In the genomic region with DNA sequence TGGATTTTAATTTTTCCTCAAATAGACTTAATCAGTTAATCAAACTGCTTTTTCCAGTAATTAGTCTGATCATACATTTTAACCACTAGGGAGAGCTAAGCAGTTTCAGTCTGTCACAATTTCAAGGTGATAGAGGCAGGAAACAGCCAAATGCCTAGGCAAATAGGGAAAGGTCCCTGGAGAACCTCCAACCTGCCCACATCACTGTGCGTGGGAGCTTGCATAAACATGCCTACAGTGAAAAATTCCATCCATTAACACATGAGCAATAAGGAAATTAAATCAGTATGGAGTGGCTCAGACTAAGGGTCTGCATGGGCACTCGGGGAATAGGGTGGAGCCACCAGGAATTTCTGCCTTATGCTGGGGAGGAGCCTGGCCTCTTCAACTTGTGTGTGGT, we compare ENCODE assay signal across 11 cellular contexts.
DNase-seq lines count a peak whose midpoint lies in the region; ATAC-seq and TF ChIP-seq lines count a peak whose summit lies in the region.
"Had no signal": no experiment of that assay in that cellular context is flagged by ENCODE, and none has a peak within 500 bp of the region (broad histone marks: within the 10 kb centered on the region; RNA-seq: fewer than 3 reads in every experiment).

No MANE protein-coding gene starts in this region.

- intact Hi-C loops in A673 (cut with micrococcal nuclease; ENCODE audit: unreplicated experiment), result no loop called here
- intact Hi-C loops in IMR-90 (cut with micrococcal nuclease), result loop anchor here (10.0 kb wide), 1 partner anchor 573 kb away; no protein-coding TSS in a partner anchor

- H2AFZ ChIP-seq in IMR-90 (replicated peaks; ENCODE audit: low read length, poor library complexity), result no peak overlapping the region

- H2BK120ac ChIP-seq in IMR-90 (ENCODE audit: low read depth, low read length), result no peak overlapping the region

- H3K4ac ChIP-seq in IMR-90 (ENCODE audit: low read depth, low read length), result no peak overlapping the region

- no peaks in the 10 kb centered on the region for H3K36me3 ChIP-seq in A673 (ENCODE audit: insufficient read depth, low read length, poor library complexity, severe bottlenecking)
- no peaks in the 10 kb centered on the region for H3K36me3 ChIP-seq in IMR-90 (ENCODE audit: control insufficient read depth, insufficient read depth, low read length)
- H3K36me3 ChIP-seq: transverse colon had no signal

- no peak overlapping the region for H2BK20ac ChIP-seq in IMR-90 (ENCODE audit: low read depth, low read length)

- peaks cover 5% of the 10 kb centered on the region for H3K9me3 ChIP-seq in A673 (ENCODE audit: low read depth, low read length, poor library complexity, severe bottlenecking)
- no peaks in the 10 kb centered on the region for H3K9me3 ChIP-seq in IMR-90 (ENCODE audit: control insufficient read depth, insufficient read depth, low read length)
- H3K9me3 ChIP-seq: transverse colon had no signal

- no peak overlapping the region for H2AK5ac ChIP-seq in IMR-90 (ENCODE audit: low read depth, low read length)

- 33% methylated on average over 1 of the region's 2 CpGs; no CpG with 5 or more reads in 1 of the 2 experiments for WGBS in IMR-90 (ENCODE audit: extremely low coverage in 2 of 2, insufficient read length in 1 of 2), 2 experiments

- H4K91ac ChIP-seq in IMR-90 (ENCODE audit: insufficient read depth, low read depth, low read length), result no peak overlapping the region

- H3K9me1 ChIP-seq in IMR-90 (ENCODE audit: insufficient read depth, low read length), result no peaks in the 10 kb centered on the region

- H3K4me3 ChIP-seq in A673 (ENCODE audit: low read depth, low read length, poor library complexity, severe bottlenecking) (no peak overlapping the region), IMR-90 (ENCODE audit: insufficient read depth, low read depth, low read length) (no peak overlapping the region)
- H3K4me3 ChIP-seq: transverse colon had no signal

- TF ChIP-seq RAD21 in IMR-90 (IDR thresholded peaks at IDR 0.05; ENCODE audit: low read length), result no peak

- H3K4me2 ChIP-seq in IMR-90 (ENCODE audit: low read depth, low read length), result no peak overlapping the region; the same call in 1 of the 2 replicates

- peak; percentile 35; the same call in 1 of the 2 replicates for TF ChIP-seq CTCF in A673 (conservative IDR thresholded peaks at IDR 0.05; ENCODE audit: low read depth, low read length)
- no peak for TF ChIP-seq CTCF in IMR-90 (conservative IDR thresholded peaks at IDR 0.05; ENCODE audit: low read depth, low read length)

- no peak overlapping the region for H3K18ac ChIP-seq in IMR-90 (ENCODE audit: low read depth, low read length)

- H4K20me1 ChIP-seq in IMR-90 (ENCODE audit: insufficient read depth, low read length), result no peaks in the 10 kb centered on the region

- CTCF ChIA-PET in A673 (lab: Charles Lee) (interaction anchor here (0.5 to 1.1 kb wide), 2 partner anchors 596 to 865 kb away, joined by 3 to 5 read pairs; no protein-coding TSS in a partner anchor), IMR-90 (lab: Yijun Ruan, JAX) (interaction anchor here (0.8 to 2.0 kb wide), 4 partner anchors 19 to 433 kb away, joined by 3 to 6 read pairs (median 4); a partner anchor contains a TSS)

- no peak overlapping the region for H4K5ac ChIP-seq in IMR-90 (ENCODE audit: low read depth, low read length)

- H3K23ac ChIP-seq in IMR-90 (ENCODE audit: low read depth, low read length), result no peak overlapping the region

- dilution Hi-C loops in IMR-90 (cut with HindIII; ENCODE audit: low sequenced_read_pairs, unreplicated experiment), result no loop called here

- H2BK5ac ChIP-seq in IMR-90 (ENCODE audit: low read depth, low read length, poor library complexity, severe bottlenecking), result no peak overlapping the region

- in situ Hi-C loops in IMR-90 (cut with MboI; ENCODE audit: low sequenced_read_pairs), result loop anchor here (25.0 kb wide), 1 partner anchor 435 kb away; no protein-coding TSS in a partner anchor

- H2BK15ac ChIP-seq in IMR-90 (ENCODE audit: low read depth, low read length), result no peak overlapping the region

- no peak for DNase-seq in A673 (ENCODE audit: low spot score)
- DNase-seq in IMR-90, result peak; percentile 17
- DNase-seq in astrocyte of the hippocampus (ENCODE audit: low read depth, low spot score), result peak; percentile 81
- DNase-seq in islet precursor cell, result peak; percentile 54
- no peak for DNase-seq in SKM-1 (lab: John Stamatoyannopoulos, UW; ENCODE audit: unreplicated experiment)
- no peak for DNase-seq in CD1c-positive myeloid dendritic cell (ENCODE audit: extremely low spot score)
- DNase-seq: NCI-H446 treated with DMSO at 0.1 percent for 48 hours, T-helper 1 cell, transverse colon had no signal

- TF ChIP-seq POLR2A in IMR-90 (IDR thresholded peaks at IDR 0.05; ENCODE audit: low read depth, low read length), result no peak

- H3K4me1 ChIP-seq in A673 (ENCODE audit: insufficient read depth, low read length, poor library complexity, severe bottlenecking), result no peaks in the 10 kb centered on the region
- peaks cover 4% of the 10 kb centered on the region; the same call in 1 of the 2 replicates for H3K4me1 ChIP-seq in IMR-90 (ENCODE audit: control insufficient read depth, insufficient read depth, low read length)

- no peak overlapping the region for H3K56ac ChIP-seq in IMR-90 (ENCODE audit: extremely low read depth, insufficient read depth, low read length)

- BruUV-seq in A673 (replicated peaks; lab: Mats Ljungman, UMichigan) (no TSS peak), IMR-90 (replicated peaks; lab: Mats Ljungman, UMichigan) (no TSS peak)

- no peak overlapping the region for H3K9ac ChIP-seq in IMR-90 (ENCODE audit: low read depth, low read length)

- ATAC-seq in IMR-90 (ENCODE audit: low read depth) (peak; percentile 38; the same call in 1 of the 2 replicates), HG02623 (IDR thresholded peaks at IDR 0.05; ENCODE audit: unreplicated experiment) (no peak), HG03025 (IDR thresholded peaks at IDR 0.05; ENCODE audit: low FRiP score, unreplicated experiment) (no peak)

- H2AK9ac ChIP-seq in IMR-90 (replicated peaks; ENCODE audit: low read depth, low read length, poor library complexity), result no peak overlapping the region

- H3K27me3 ChIP-seq in A673 (replicated peaks; ENCODE audit: insufficient read depth, low read depth, low read length, poor library complexity) (peaks cover 13% of the 10 kb centered on the region), IMR-90 (ENCODE audit: control insufficient read depth, insufficient read depth, low read length) (no peaks in the 10 kb centered on the region)
- H3K27me3 ChIP-seq: transverse colon had no signal

- no peaks in the 10 kb centered on the region for H3K79me1 ChIP-seq in IMR-90 (ENCODE audit: low read depth in 1 of 2, low read length in 2 of 2)

- POLR2A ChIA-PET in A673 (lab: Charles Lee; ENCODE audit: low non-redundant PET), result no interaction called here
- POLR2A ChIA-PET in IMR-90 (lab: Charles Lee; ENCODE audit: unreplicated experiment), result no interaction called here

- H3K27ac ChIP-seq in A673 (ENCODE audit: low read depth, low read length, poor library complexity, severe bottlenecking), result no peak overlapping the region
- no peak overlapping the region for H3K27ac ChIP-seq in IMR-90 (ENCODE audit: insufficient read depth, low read length)
- H3K27ac ChIP-seq: transverse colon had no signal

- no peak overlapping the region for H3K14ac ChIP-seq in IMR-90 (replicated peaks; ENCODE audit: low read depth, low read length)

- H4K8ac ChIP-seq in IMR-90 (ENCODE audit: low read depth in 2 of 2, low read length in 2 of 2), result no peak overlapping the region

TF ChIP-seq in IMR-90, 13 proteins besides CTCF, POLR2A, EP300 and RAD21:
- TF ChIP-seq, protein P1, sequence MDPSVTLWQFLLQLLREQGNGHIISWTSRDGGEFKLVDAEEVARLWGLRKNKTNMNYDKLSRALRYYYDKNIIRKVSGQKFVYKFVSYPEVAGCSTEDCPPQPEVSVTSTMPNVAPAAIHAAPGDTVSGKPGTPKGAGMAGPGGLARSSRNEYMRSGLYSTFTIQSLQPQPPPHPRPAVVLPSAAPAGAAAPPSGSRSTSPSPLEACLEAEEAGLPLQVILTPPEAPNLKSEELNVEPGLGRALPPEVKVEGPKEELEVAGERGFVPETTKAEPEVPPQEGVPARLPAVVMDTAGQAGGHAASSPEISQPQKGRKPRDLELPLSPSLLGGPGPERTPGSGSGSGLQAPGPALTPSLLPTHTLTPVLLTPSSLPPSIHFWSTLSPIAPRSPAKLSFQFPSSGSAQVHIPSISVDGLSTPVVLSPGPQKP (IDR thresholded peaks at IDR 0.05; ENCODE audit: borderline replicate concordance, low read depth, low read length), result no peak
- no peak for TF ChIP-seq SMC3 (IDR thresholded peaks at IDR 0.05; ENCODE audit: low read depth, low read length)
- TF ChIP-seq NFE2L2 (IDR thresholded peaks at IDR 0.05; ENCODE audit: low read depth, low read length), result no peak
- TF ChIP-seq CEBPB (IDR thresholded peaks at IDR 0.05; ENCODE audit: low read depth, low read length), result no peak
- no peak for TF ChIP-seq RCOR1 (IDR thresholded peaks at IDR 0.05; ENCODE audit: insufficient replicate concordance, low read length)
- no peak for TF ChIP-seq FOS (IDR thresholded peaks at IDR 0.05; ENCODE audit: low read depth, low read length)
- no peak for TF ChIP-seq MAFK (IDR thresholded peaks at IDR 0.05; ENCODE audit: low read depth, low read length)
- TF ChIP-seq RFX5 (IDR thresholded peaks at IDR 0.05; ENCODE audit: low read depth, low read length), result no peak
- TF ChIP-seq MAZ (IDR thresholded peaks at IDR 0.05; ENCODE audit: borderline replicate concordance, low read depth, low read length), result no peak
- TF ChIP-seq, protein P2, sequence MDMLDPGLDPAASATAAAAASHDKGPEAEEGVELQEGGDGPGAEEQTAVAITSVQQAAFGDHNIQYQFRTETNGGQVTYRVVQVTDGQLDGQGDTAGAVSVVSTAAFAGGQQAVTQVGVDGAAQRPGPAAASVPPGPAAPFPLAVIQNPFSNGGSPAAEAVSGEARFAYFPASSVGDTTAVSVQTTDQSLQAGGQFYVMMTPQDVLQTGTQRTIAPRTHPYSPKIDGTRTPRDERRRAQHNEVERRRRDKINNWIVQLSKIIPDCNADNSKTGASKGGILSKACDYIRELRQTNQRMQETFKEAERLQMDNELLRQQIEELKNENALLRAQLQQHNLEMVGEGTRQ (IDR thresholded peaks at IDR 0.05; ENCODE audit: low read depth, low read length), result no peak
- TF ChIP-seq MXI1 (IDR thresholded peaks at IDR 0.05; ENCODE audit: borderline replicate concordance, low read depth, low read length), result no peak

Comparison
In these comparisons a context has a peak if more than half of its experiments do, and no peak if none do; other contexts are left out.
1. DNase-seq: peak in IMR-90 (single experiment), astrocyte of the hippocampus (single experiment) and islet precursor cell (single experiment); none in A673 (single experiment), SKM-1 (single experiment) and CD1c-positive myeloid dendritic cell (single experiment).